In the genomic region with DNA sequence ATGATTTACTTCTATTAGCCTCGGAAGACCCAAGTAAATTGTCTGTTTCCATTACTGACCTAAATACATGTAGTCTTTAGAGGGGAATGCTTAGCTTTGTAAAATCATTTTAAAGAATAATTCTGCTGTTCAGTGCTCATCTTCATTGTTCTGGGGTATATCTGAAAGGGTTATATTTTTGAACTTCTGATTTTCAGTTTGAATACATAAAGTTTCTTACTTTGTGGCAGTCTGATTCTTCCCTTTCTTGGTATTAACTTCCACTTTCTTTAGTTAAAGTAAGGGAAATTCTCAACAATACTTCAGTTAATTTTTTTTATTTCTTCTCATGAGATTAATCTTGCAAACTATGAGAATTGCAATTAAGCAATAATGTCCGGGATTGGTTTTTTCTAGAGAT, we compare ENCODE assay signal across 11 cellular contexts.
DNase-seq lines count a peak whose midpoint lies in the region; ATAC-seq lines count a peak whose summit lies in the region.
"Had no signal": no experiment of that assay in that cellular context is flagged by ENCODE, and none has a peak within 500 bp of the region (broad histone marks: within the 10 kb centered on the region; RNA-seq: fewer than 3 reads in every experiment).

No MANE protein-coding gene starts in this region.

- no peaks in the 10 kb centered on the region for H3K27me3 Mint-ChIP-seq in activated naive CD4-positive, alpha-beta T cell treated with anti-CD3 and anti-CD28 coated beads, Interleukin-2, amount 10 ng/mL, durations not matched to agents 7 days and 5 days
- no peaks in the 10 kb centered on the region for H3K27me3 Mint-ChIP-seq in T-cell

- peak; percentile 26 for ATAC-seq in GM21619 (IDR thresholded peaks at IDR 0.05; ENCODE audit: unreplicated experiment)
- no peak for ATAC-seq in T-cell (replicated peaks in 1 of 4)
- ATAC-seq in stimulated activated effector memory CD8-positive, alpha-beta T cell treated with anti-CD3 and anti-CD28 coated beads, Interleukin-12 subunit alpha, Interleukin-12 subunit beta, amount 100 ng/mL, for 72 hours, result no peak
- no peak for ATAC-seq in GM18519 (IDR thresholded peaks at IDR 0.05; ENCODE audit: low FRiP score, unreplicated experiment)

- CTCF ChIA-PET in activated naive CD4-positive, alpha-beta T cell treated with anti-CD3 and anti-CD28 coated beads, Interleukin-2, amount 10 ng/mL, durations not matched to agents 7 days and 5 days (lab: Charles Lee), result interaction anchor here (1.1 kb wide), 1 partner anchor 28 kb away, joined by 3 read pairs; no protein-coding TSS in a partner anchor
- CTCF ChIA-PET in T-cell (lab: Charles Lee), result interaction anchor here in 1 of 2 donors (2.1 kb wide), 1 partner anchor 110 kb away, joined by 8 read pairs; no protein-coding TSS in a partner anchor

- POLR2A ChIA-PET in T-cell (lab: Charles Lee), result no interaction called here

- H3K27ac Mint-ChIP-seq in activated naive CD4-positive, alpha-beta T cell treated with anti-CD3 and anti-CD28 coated beads, Interleukin-2, amount 10 ng/mL, durations not matched to agents 7 days and 5 days, result peak overlapping the region; percentile 92
- H3K27ac Mint-ChIP-seq in T-cell, result peak overlapping the region; percentile 86 to 87
- H3K27ac Mint-ChIP-seq in stimulated activated effector memory CD8-positive, alpha-beta T cell treated with anti-CD3 and anti-CD28 coated beads, Interleukin-12 subunit alpha, Interleukin-12 subunit beta, amount 100 ng/mL, for 72 hours, result peak overlapping the region; percentile 81

- peaks cover 81% of the 10 kb centered on the region for H3K36me3 Mint-ChIP-seq in activated naive CD4-positive, alpha-beta T cell treated with anti-CD3 and anti-CD28 coated beads, Interleukin-2, amount 10 ng/mL, durations not matched to agents 7 days and 5 days
- peaks cover 63% of the 10 kb centered on the region for H3K36me3 Mint-ChIP-seq in T-cell
- H3K36me3 Mint-ChIP-seq in stimulated activated effector memory CD8-positive, alpha-beta T cell treated with anti-CD3 and anti-CD28 coated beads, Interleukin-12 subunit alpha, Interleukin-12 subunit beta, amount 100 ng/mL, for 72 hours, result peaks cover 93% of the 10 kb centered on the region

- peaks cover 54% of the 10 kb centered on the region for H3K4me1 Mint-ChIP-seq in activated naive CD4-positive, alpha-beta T cell treated with anti-CD3 and anti-CD28 coated beads, Interleukin-2, amount 10 ng/mL, durations not matched to agents 7 days and 5 days
- H3K4me1 Mint-ChIP-seq in T-cell, result peaks cover 48 to 59% (median 57%) of the 10 kb centered on the region in 3 donors
- peaks cover 42% of the 10 kb centered on the region for H3K4me1 Mint-ChIP-seq in stimulated activated effector memory CD8-positive, alpha-beta T cell treated with anti-CD3 and anti-CD28 coated beads, Interleukin-12 subunit alpha, Interleukin-12 subunit beta, amount 100 ng/mL, for 72 hours

- peak overlapping the region; percentile 31 for H3K4me3 Mint-ChIP-seq in activated naive CD4-positive, alpha-beta T cell treated with anti-CD3 and anti-CD28 coated beads, Interleukin-2, amount 10 ng/mL, durations not matched to agents 7 days and 5 days
- H3K4me3 Mint-ChIP-seq in T-cell, result no peak overlapping the region
- H3K4me3 Mint-ChIP-seq in stimulated activated effector memory CD8-positive, alpha-beta T cell treated with anti-CD3 and anti-CD28 coated beads, Interleukin-12 subunit alpha, Interleukin-12 subunit beta, amount 100 ng/mL, for 72 hours, result peak overlapping the region; percentile 52

- H3K9me3 Mint-ChIP-seq in activated naive CD4-positive, alpha-beta T cell treated with anti-CD3 and anti-CD28 coated beads, Interleukin-2, amount 10 ng/mL, durations not matched to agents 7 days and 5 days, result no peaks in the 10 kb centered on the region
- no peaks in the 10 kb centered on the region for H3K9me3 Mint-ChIP-seq in T-cell
- H3K9me3 Mint-ChIP-seq in stimulated activated effector memory CD8-positive, alpha-beta T cell treated with anti-CD3 and anti-CD28 coated beads, Interleukin-12 subunit alpha, Interleukin-12 subunit beta, amount 100 ng/mL, for 72 hours, result no peaks in the 10 kb centered on the region

- DNase-seq in activated naive CD4-positive, alpha-beta T cell treated with anti-CD3 and anti-CD28 coated beads, Interleukin-2, amount 10 ng/mL, durations not matched to agents 7 days and 5 days, result no peak
- DNase-seq in activated naive CD4-positive, alpha-beta T cell treated with anti-CD3 and anti-CD28 coated beads, Interleukin-2, amount 50 U/mL, for 16 hours, result no peak
- DNase-seq in T-cell, result no peak
- no peak for DNase-seq in stimulated activated effector memory CD8-positive, alpha-beta T cell treated with anti-CD3 and anti-CD28 coated beads, Interleukin-12 subunit alpha, Interleukin-12 subunit beta, amount 100 ng/mL, for 72 hours (ENCODE audit: low spot score in 2 of 2)
- no peak for DNase-seq in COLO829 (ENCODE audit: low spot score)
- no peak for DNase-seq in SIG-M5 treated with dmso at 0.1 percent for 504 hours (lab: John Stamatoyannopoulos, UW; ENCODE audit: unreplicated experiment)
- DNase-seq: activated gamma-delta T cell treated with Interleukin-2 at 50 U/mL for 16 hours, mesenchymal stem cell, posterior cingulate gyrus had no signal

Comparison
In these comparisons a context has a peak if more than half of its experiments do, and no peak if none do; other contexts are left out.
1. H3K4me3 Mint-ChIP-seq: peak in activated naive CD4-positive, alpha-beta T cell treated with anti-CD3 and anti-CD28 coated beads, Interleukin-2, amount 10 ng/mL, durations not matched to agents 7 days and 5 days (single experiment) and stimulated activated effector memory CD8-positive, alpha-beta T cell treated with anti-CD3 and anti-CD28 coated beads, Interleukin-12 subunit alpha, Interleukin-12 subunit beta, amount 100 ng/mL, for 72 hours (single experiment); none in T-cell (0 of 3).
2. Peak in every context shown above with its lines, with median percentiles within 50 percentile points of each other: H3K27ac Mint-ChIP-seq.